Comparison of ENCODE assay signal across 12 cellular contexts in genomic region chr2:63060079-63060482, GRCh38. TPM values are rescaled to one million over a fixed set of nuclear protein-coding genes. Genes with fewer than 3 reads are reported as not detected.
DNase-seq lines count a peak whose midpoint lies in the region; ATAC-seq and TF ChIP-seq lines count a peak whose summit lies in the region.
"Had no signal": no experiment of that assay in that cellular context is flagged by ENCODE, and none has a peak within 500 bp of the region (broad histone marks: within the 10 kb centered on the region; RNA-seq: fewer than 3 reads in every experiment).

No MANE protein-coding gene starts in this region.

- intact Hi-C loops in esophagus muscularis mucosa (cut with DNase I), result no loop called here

- no peak overlapping the region for H3K27ac Mint-ChIP-seq in stimulated activated naive CD8-positive, alpha-beta T cell treated with anti-CD3 and anti-CD28 coated beads, Interleukin-15, Interleukin-2, amounts not matched to agents 100 ng/mL and 50 ng/mL, for 24 hours
- H3K27ac Mint-ChIP-seq in stimulated activated naive CD8-positive, alpha-beta T cell treated with anti-CD3 and anti-CD28 coated beads, Interleukin-15, amount 100 ng/mL, for 72 hours, result no peak overlapping the region
- H3K27ac Mint-ChIP-seq: dendritic cell treated with granulocyte-macrophage colony-stimulating factor and Interleukin-4, amounts not matched to agents 40 ng/mL and 50 ng/mL, for 4 days had no signal

- WGBS in esophagus muscularis mucosa, result 18% methylated on average over 12 of the region's 12 CpGs

- no peak for TF ChIP-seq CTCF in esophagus muscularis mucosa (IDR thresholded peaks at IDR 0.05)

- no peak for DNase-seq in stimulated activated naive CD8-positive, alpha-beta T cell treated with anti-CD3 and anti-CD28 coated beads, Interleukin-15, amount 100 ng/mL, for 72 hours
- no peak for DNase-seq in SK-N-MC (ENCODE audit: low read depth, low spot score)
- DNase-seq in epidermal melanocyte (ENCODE audit: insufficient read length, low spot score), result no peak
- DNase-seq in esophagus muscularis mucosa (ENCODE audit: extremely low spot score), result no peak
- DNase-seq: kidney glomerular epithelial cell had no signal

- peaks cover 4% of the 10 kb centered on the region for H3K36me3 Mint-ChIP-seq in stimulated activated naive CD8-positive, alpha-beta T cell treated with anti-CD3 and anti-CD28 coated beads, Interleukin-15, Interleukin-2, amounts not matched to agents 100 ng/mL and 50 ng/mL, for 24 hours (ENCODE audit: low read depth)

- H3K36me3 ChIP-seq in SK-N-MC (ENCODE audit: insufficient read depth, low read length) (peaks cover 17% of the 10 kb centered on the region; the same call in 1 of the 2 replicates), iPS-15b (ENCODE audit: control insufficient read depth, insufficient read depth, low read length) (no peaks in the 10 kb centered on the region), esophagus muscularis mucosa (no peaks in the 10 kb centered on the region)

- H3K4me3 ChIP-seq in SK-N-MC (no peak overlapping the region), iPS-15b (ENCODE audit: low read depth, low read length) (peak overlapping the region; percentile 30), esophagus muscularis mucosa (peak overlapping the region in 1 of 4 donors; percentile 28)
- H3K4me3 ChIP-seq: K562 had no signal

- peaks cover 4% of the 10 kb centered on the region for H3K9me3 Mint-ChIP-seq in stimulated activated naive CD8-positive, alpha-beta T cell treated with anti-CD3 and anti-CD28 coated beads, Interleukin-15, Interleukin-2, amounts not matched to agents 100 ng/mL and 50 ng/mL, for 24 hours
- H3K9me3 Mint-ChIP-seq in stimulated activated naive CD8-positive, alpha-beta T cell treated with anti-CD3 and anti-CD28 coated beads, Interleukin-15, amount 100 ng/mL, for 72 hours, result no peaks in the 10 kb centered on the region
- H3K9me3 Mint-ChIP-seq: dendritic cell treated with granulocyte-macrophage colony-stimulating factor and Interleukin-4, amounts not matched to agents 40 ng/mL and 50 ng/mL, for 4 days had no signal

- H3K27me3 ChIP-seq in iPS-15b (ENCODE audit: control insufficient read depth, insufficient read depth, low read length) (peaks cover 89% of the 10 kb centered on the region), esophagus muscularis mucosa (peaks cover 11 to 100% (median 78%) of the 10 kb centered on the region in 4 donors)

- TF ChIP-seq EP300 in esophagus muscularis mucosa (IDR thresholded peaks at IDR 0.05), result no peak

- H3K4me1 Mint-ChIP-seq in stimulated activated naive CD8-positive, alpha-beta T cell treated with anti-CD3 and anti-CD28 coated beads, Interleukin-15, Interleukin-2, amounts not matched to agents 100 ng/mL and 50 ng/mL, for 24 hours (ENCODE audit: low read depth), result peaks cover 38% of the 10 kb centered on the region
- peaks cover 49% of the 10 kb centered on the region for H3K4me1 Mint-ChIP-seq in stimulated activated naive CD8-positive, alpha-beta T cell treated with anti-CD3 and anti-CD28 coated beads, Interleukin-15, amount 100 ng/mL, for 72 hours

- H3K9ac ChIP-seq in SK-N-MC (ENCODE audit: insufficient read length), result no peak overlapping the region
- no peak overlapping the region for H3K9ac ChIP-seq in iPS-15b (ENCODE audit: low read depth, low read length)

- peak overlapping the region; percentile 66 for H3K4me3 Mint-ChIP-seq in stimulated activated naive CD8-positive, alpha-beta T cell treated with anti-CD3 and anti-CD28 coated beads, Interleukin-15, Interleukin-2, amounts not matched to agents 100 ng/mL and 50 ng/mL, for 24 hours
- H3K4me3 Mint-ChIP-seq in stimulated activated naive CD8-positive, alpha-beta T cell treated with anti-CD3 and anti-CD28 coated beads, Interleukin-15, amount 100 ng/mL, for 72 hours, result peak overlapping the region in 1 of 2 donors; percentile 69

- H3K9me3 ChIP-seq in SK-N-MC (ENCODE audit: low read depth, low read length) (no peaks in the 10 kb centered on the region), iPS-15b (ENCODE audit: control insufficient read depth, insufficient read depth, low read length) (no peaks in the 10 kb centered on the region), esophagus muscularis mucosa (peaks cover 0 to 6% (median 0%) of the 10 kb centered on the region in 4 donors)

- ATAC-seq in stimulated activated naive CD8-positive, alpha-beta T cell treated with anti-CD3 and anti-CD28 coated beads, Interleukin-15, amount 100 ng/mL, for 72 hours, result no peak
- ATAC-seq in GM21526 (IDR thresholded peaks at IDR 0.05; ENCODE audit: low FRiP score, unreplicated experiment) (no peak), GM18873 (IDR thresholded peaks at IDR 0.05; ENCODE audit: low FRiP score, unreplicated experiment) (no peak)
- ATAC-seq: K562 had no signal

- H3K27ac ChIP-seq in SK-N-MC (0 out of 2 replicates have a peak overlapping the region, but pooled peaks have one; percentile 39), esophagus muscularis mucosa (replicated peaks in 1 of 4) (no peak overlapping the region)
- H3K27ac ChIP-seq: C4-2B had no signal

- peaks cover 13% of the 10 kb centered on the region for H3K4me1 ChIP-seq in iPS-15b (ENCODE audit: control insufficient read depth, insufficient read depth, low read length)
- peaks cover 38 to 52% (median 48%) of the 10 kb centered on the region in 4 donors for H3K4me1 ChIP-seq in esophagus muscularis mucosa

- TF ChIP-seq POLR2A in esophagus muscularis mucosa (IDR thresholded peaks at IDR 0.05; ENCODE audit: low read depth), result no peak

- peaks cover 85% of the 10 kb centered on the region for H3K27me3 Mint-ChIP-seq in stimulated activated naive CD8-positive, alpha-beta T cell treated with anti-CD3 and anti-CD28 coated beads, Interleukin-15, Interleukin-2, amounts not matched to agents 100 ng/mL and 50 ng/mL, for 24 hours
- H3K27me3 Mint-ChIP-seq in stimulated activated naive CD8-positive, alpha-beta T cell treated with anti-CD3 and anti-CD28 coated beads, Interleukin-15, amount 100 ng/mL, for 72 hours, result peaks cover 93% of the 10 kb centered on the region

RNA-seq across cellular contexts. Expression of gene OTX1, which starts 9.5 kb away (rescaled TPM):
- total RNA-seq in esophagus muscularis mucosa, result under 1 TPM in 1 of 4 donors, not detected in 3; 0.26 TPM
